ENCODE assay signal across 26 cellular contexts in genomic region chr16:477758-478157, GRCh38. TPM values are rescaled to one million over a fixed set of nuclear protein-coding genes. Genes with fewer than 3 reads are reported as not detected.
DNase-seq lines count a peak whose midpoint lies in the region; ATAC-seq, FAIRE-seq and TF ChIP-seq lines count a peak whose summit lies in the region.
"Had no signal": no experiment of that assay in that cellular context is flagged by ENCODE, and none has a peak within 500 bp of the region (broad histone marks: within the 10 kb centered on the region; RNA-seq: fewer than 3 reads in every experiment).

No MANE protein-coding gene starts in this region.

- in situ Hi-C loops in K562 (cut with MboI), result no loop called here

- no peak for FAIRE-seq in K562 (lab: Jason Lieb, UNC)
- FAIRE-seq: A549 had no signal

- TF ChIP-seq RAD21 in K562 (CRISPR knock-in tag; conservative IDR thresholded peaks at IDR 0.05 in 1 of 2, IDR thresholded peaks at IDR 0.05 in 1 of 2), result no peak

- H3K27me3 ChIP-seq in left ventricle myocardium inferior (ENCODE audit: low read depth) (no peaks in the 10 kb centered on the region), right cardiac atrium (ENCODE audit: control insufficient read depth, insufficient read depth) (no peaks in the 10 kb centered on the region), K562 (ENCODE audit: control insufficient read depth in 2 of 2, insufficient read depth in 2 of 2, low read length in 2 of 2) (no peaks in the 10 kb centered on the region), upper lobe of right lung (no peaks in the 10 kb centered on the region)
- H3K27me3 ChIP-seq: uterus had no signal

- BruUV-seq in K562 (replicated peaks; lab: Mats Ljungman, UMichigan), result no TSS peak

- no peak for TF ChIP-seq EP300 in K562 (IDR thresholded peaks at IDR 0.05; ENCODE audit: low read length)

- H3K36me3 ChIP-seq in left ventricle myocardium inferior (peaks cover 9% of the 10 kb centered on the region), K562 (ENCODE audit: control insufficient read depth, insufficient read depth, low read length) (no peaks in the 10 kb centered on the region; the same call in 2 of the 3 replicates), upper lobe of right lung (peaks cover 5% of the 10 kb centered on the region)
- H3K36me3 ChIP-seq: uterus had no signal

- no peak overlapping the region for H3K4me3 Mint-ChIP-seq in activated naive CD8-positive, alpha-beta T cell treated with anti-CD3 and anti-CD28 coated beads, Interleukin-2, amount 50 U/mL, for 24 hours
- H3K4me3 Mint-ChIP-seq: activated CD8-positive, alpha-beta T cell treated with anti-CD3 and anti-CD28 coated beads, Interleukin-2, amount 10 ng/mL, durations not matched to agents 7 days and 5 days; activated naive CD8-positive, alpha-beta T cell treated with anti-CD3 and anti-CD28 coated beads, Interleukin-2, amount 10 ng/mL, durations not matched to agents 7 days and 5 days; CD4-positive, CD25-positive, alpha-beta regulatory T cell; memory B cell; nephron progenitor cell; stimulated activated naive CD8-positive, alpha-beta T cell treated with anti-CD3 and anti-CD28 coated beads, Interleukin-15, amount 100 ng/mL, for 72 hours had no signal

- no peaks in the 10 kb centered on the region for H3K9me1 ChIP-seq in K562 (ENCODE audit: control insufficient read depth, insufficient read depth, low read length)

- WGBS in right cardiac atrium, result 82% methylated on average over 11 of the region's 11 CpGs
- 59% methylated on average over 11 of the region's 11 CpGs for WGBS in K562 (ENCODE audit: insufficient coverage, low coverage, missing lambda C conversion rate)

- no peak overlapping the region; a peak in 1 of 4 replicates for H3K9ac ChIP-seq in K562 (ENCODE audit: insufficient read depth in 1 of 2, low read depth in 2 of 2, low read length in 2 of 2)

- H3K27me3 Mint-ChIP-seq in activated naive CD8-positive, alpha-beta T cell treated with anti-CD3 and anti-CD28 coated beads, Interleukin-2, amount 50 U/mL, for 24 hours, result no peaks in the 10 kb centered on the region
- H3K27me3 Mint-ChIP-seq: activated naive CD8-positive, alpha-beta T cell treated with anti-CD3 and anti-CD28 coated beads, Interleukin-2, amount 10 ng/mL, durations not matched to agents 7 days and 5 days; CD4-positive, CD25-positive, alpha-beta regulatory T cell; memory B cell; stimulated activated naive CD8-positive, alpha-beta T cell treated with anti-CD3 and anti-CD28 coated beads, Interleukin-15, amount 100 ng/mL, for 72 hours had no signal

- H3K36me3 Mint-ChIP-seq in activated naive CD8-positive, alpha-beta T cell treated with anti-CD3 and anti-CD28 coated beads, Interleukin-2, amount 50 U/mL, for 24 hours (ENCODE audit: low read depth), result peaks cover 3% of the 10 kb centered on the region
- H3K36me3 Mint-ChIP-seq: activated naive CD8-positive, alpha-beta T cell treated with anti-CD3 and anti-CD28 coated beads, Interleukin-2, amount 10 ng/mL, durations not matched to agents 7 days and 5 days had no signal

- no peaks in the 10 kb centered on the region for H4K20me1 ChIP-seq in K562 (replicated peaks; ENCODE audit: control insufficient read depth, insufficient read depth, low read length)

- H3K4me3 ChIP-seq in left ventricle myocardium inferior, result peak overlapping the region; percentile 19
- H3K4me3 ChIP-seq in right cardiac atrium (ENCODE audit: low read length), result no peak overlapping the region
- H3K4me3 ChIP-seq in K562, result no peak overlapping the region
- no peak overlapping the region for H3K4me3 ChIP-seq in upper lobe of right lung
- H3K4me3 ChIP-seq: A549, uterus had no signal

- ATAC-seq in right cardiac atrium, result no peak
- ATAC-seq in K562, result no peak
- no peak for ATAC-seq in upper lobe of right lung
- ATAC-seq in HG02571 (IDR thresholded peaks at IDR 0.05; ENCODE audit: unreplicated experiment), result no peak
- no peak for ATAC-seq in activated naive CD8-positive, alpha-beta T cell treated with anti-CD3 and anti-CD28 coated beads, Interleukin-2, amount 50 U/mL, for 24 hours
- ATAC-seq: activated CD8-positive, alpha-beta T cell treated with anti-CD3 and anti-CD28 coated beads, Interleukin-2, amount 10 ng/mL, durations not matched to agents 7 days and 5 days; stimulated activated naive CD8-positive, alpha-beta T cell treated with anti-CD3 and anti-CD28 coated beads, Interleukin-15, amount 100 ng/mL, for 72 hours had no signal

- no peaks in the 10 kb centered on the region for H3K9me3 ChIP-seq in left ventricle myocardium inferior (replicated peaks)
- no peaks in the 10 kb centered on the region for H3K9me3 ChIP-seq in right cardiac atrium (ENCODE audit: control insufficient read depth, low read length)
- no peaks in the 10 kb centered on the region for H3K9me3 ChIP-seq in K562 (replicated peaks; ENCODE audit: control insufficient read depth, insufficient read depth, low read depth, low read length)
- H3K9me3 ChIP-seq in upper lobe of right lung, result no peaks in the 10 kb centered on the region
- H3K9me3 ChIP-seq: A549, uterus had no signal

- TF ChIP-seq POLR2A in K562 (conservative IDR thresholded peaks at IDR 0.05), result no peak

- H3K4me2 ChIP-seq in K562 (ENCODE audit: insufficient read depth, low read length), result no peak overlapping the region
- H3K4me2 ChIP-seq: A549 had no signal

- CTCF ChIA-PET in K562 (lab: Yijun Ruan, JAX; ENCODE audit: low intra/inter-chr PET ratio), result no interaction called here

- no peak for DNase-seq in left ventricle myocardium inferior
- DNase-seq in right cardiac atrium, result no peak
- DNase-seq in K562 (ENCODE audit: extremely low read depth in 1 of 4, low spot score in 3 of 4), result no peak
- DNase-seq in kidney tubule cell (ENCODE audit: low spot score), result peak; percentile 93
- DNase-seq in upper lobe of right lung, result no peak
- DNase-seq in hepatic stellate cell (ENCODE audit: low spot score), result no peak
- DNase-seq in activated naive CD8-positive, alpha-beta T cell treated with anti-CD3 and anti-CD28 coated beads, Interleukin-2, amount 50 U/mL, for 24 hours, result no peak
- DNase-seq: activated CD8-positive, alpha-beta T cell treated with anti-CD3 and anti-CD28 coated beads, Interleukin-2, amount 10 ng/mL, durations not matched to agents 7 days and 5 days; activated naive CD8-positive, alpha-beta T cell treated with anti-CD3 and anti-CD28 coated beads, Interleukin-2, amount 10 ng/mL, durations not matched to agents 7 days and 5 days; activated T-cell treated with anti-CD3 and anti-CD28 coated beads, Interleukin-2, amount 50 U/mL, for 48 hours; caudate nucleus; CD4-positive, CD25-positive, alpha-beta regulatory T cell; DMS79 treated with DMSO at 0.1 percent for 48 hours; effector memory CD4-positive, alpha-beta T cell; MM.1S; NCI-H187; NCI-H446; nephron progenitor cell; SHP77; stimulated activated naive CD8-positive, alpha-beta T cell treated with anti-CD3 and anti-CD28 coated beads, Interleukin-15, amount 100 ng/mL, for 72 hours; T-helper 1 cell; uterus; WERI-Rb-1 had no signal

- POLR2A ChIA-PET in K562 (lab: Yijun Ruan, JAX), result interaction anchor here (0.5 kb wide), 1 partner anchor 88 kb away, joined by 4 read pairs; no protein-coding TSS in a partner anchor

- H3K27ac Mint-ChIP-seq in activated naive CD8-positive, alpha-beta T cell treated with anti-CD3 and anti-CD28 coated beads, Interleukin-2, amount 50 U/mL, for 24 hours, result no peak overlapping the region
- H3K27ac Mint-ChIP-seq: activated CD8-positive, alpha-beta T cell treated with anti-CD3 and anti-CD28 coated beads, Interleukin-2, amount 10 ng/mL, durations not matched to agents 7 days and 5 days; activated naive CD8-positive, alpha-beta T cell treated with anti-CD3 and anti-CD28 coated beads, Interleukin-2, amount 10 ng/mL, durations not matched to agents 7 days and 5 days; CD4-positive, CD25-positive, alpha-beta regulatory T cell; memory B cell had no signal

- no peaks in the 10 kb centered on the region for H3K4me1 Mint-ChIP-seq in activated naive CD8-positive, alpha-beta T cell treated with anti-CD3 and anti-CD28 coated beads, Interleukin-2, amount 50 U/mL, for 24 hours
- H3K4me1 Mint-ChIP-seq: activated naive CD8-positive, alpha-beta T cell treated with anti-CD3 and anti-CD28 coated beads, Interleukin-2, amount 10 ng/mL, durations not matched to agents 7 days and 5 days; CD4-positive, CD25-positive, alpha-beta regulatory T cell; memory B cell; stimulated activated naive CD8-positive, alpha-beta T cell treated with anti-CD3 and anti-CD28 coated beads, Interleukin-15, amount 100 ng/mL, for 72 hours had no signal

- no peaks in the 10 kb centered on the region for H3K9me3 Mint-ChIP-seq in activated naive CD8-positive, alpha-beta T cell treated with anti-CD3 and anti-CD28 coated beads, Interleukin-2, amount 50 U/mL, for 24 hours
- H3K9me3 Mint-ChIP-seq: activated naive CD8-positive, alpha-beta T cell treated with anti-CD3 and anti-CD28 coated beads, Interleukin-2, amount 10 ng/mL, durations not matched to agents 7 days and 5 days; CD4-positive, CD25-positive, alpha-beta regulatory T cell; memory B cell; nephron progenitor cell; stimulated activated naive CD8-positive, alpha-beta T cell treated with anti-CD3 and anti-CD28 coated beads, Interleukin-15, amount 100 ng/mL, for 72 hours had no signal

- peak overlapping the region; percentile 78 for H3K27ac ChIP-seq in left ventricle myocardium inferior (replicated peaks)
- H3K27ac ChIP-seq in right cardiac atrium (ENCODE audit: low read length), result no peak overlapping the region
- no peak overlapping the region for H3K27ac ChIP-seq in K562 (ENCODE audit: extremely low read depth, low read depth, low read length)
- H3K27ac ChIP-seq in upper lobe of right lung, result peak overlapping the region; percentile 1
- H3K27ac ChIP-seq: uterus, WERI-Rb-1 had no signal

- intact Hi-C loops in left ventricle myocardium inferior (cut with micrococcal nuclease), result no loop called here
- intact Hi-C loops in right cardiac atrium (cut with DNase I), result no loop called here
- intact Hi-C loops in K562 (cut with micrococcal nuclease), result no loop called here
- intact Hi-C loops in upper lobe of right lung (cut with DNase I), result no loop called here

- H3K79me2 ChIP-seq in K562 (ENCODE audit: control insufficient read depth, insufficient read depth, low read length), result no peaks in the 10 kb centered on the region

- H3K4me1 ChIP-seq in left ventricle myocardium inferior (peaks cover 23% of the 10 kb centered on the region), right cardiac atrium (ENCODE audit: control insufficient read depth, insufficient read depth, low read length) (no peaks in the 10 kb centered on the region), K562 (replicated peaks in 1 of 2; ENCODE audit: control insufficient read depth in 2 of 2, insufficient read depth in 2 of 2, low read length in 2 of 2) (peaks cover 2 to 17% of the 10 kb centered on the region in 2 experiments; a peak in 3 of 5 replicates), upper lobe of right lung (no peaks in the 10 kb centered on the region)
- H3K4me1 ChIP-seq: A549, uterus had no signal

- H2AFZ ChIP-seq in K562 (ENCODE audit: low read depth, low read length), result no peak overlapping the region

- no peak for TF ChIP-seq CTCF in left ventricle myocardium inferior (IDR thresholded peaks at IDR 0.05; ENCODE audit: borderline replicate concordance)
- TF ChIP-seq CTCF in K562 (IDR thresholded peaks at IDR 0.05 in 2 of 3, conservative IDR thresholded peaks at IDR 0.05 in 1 of 3; ENCODE audit: insufficient read depth in 2 of 3, low read depth in 1 of 3, low read length in 3 of 3), result no peak
- no peak for TF ChIP-seq CTCF in upper lobe of right lung (IDR thresholded peaks at IDR 0.05)

RNA-seq across cellular contexts. Expression of gene CAPN15, which starts 49.8 kb away (rescaled TPM):
- total RNA-seq in left ventricle myocardium inferior, result 17.4 TPM
- total RNA-seq in right cardiac atrium, result 10 to 100 TPM; 15.4 to 22.1 (median 19.6) TPM
- 16.9 TPM for polyA plus RNA-seq in right cardiac atrium
- total RNA-seq in K562 (2011; cell fraction: chromatin; rRNA removed; ENCODE audit: low replicate concordance), result 95.0 and 335 TPM in 2 replicates
- 221 and 227 TPM in 2 replicates for total RNA-seq in K562 (2011; cell fraction: nucleolus; rRNA removed)
- total RNA-seq in K562 (2011; cell fraction: nucleoplasm; rRNA removed), result 99.2 and 108 TPM in 2 replicates
- 63.2 and 81.8 TPM in 2 replicates for total RNA-seq in K562 (2014; rRNA removed)
- 4.2 and 4.3 TPM in 2 replicates for total RNA-seq in K562 (2014; rRNA removed; fragmentation: Illumina TruSeq; extraction: Trizol)
- total RNA-seq in K562 (2015; rRNA removed; fragmentation: Illumina TruSeq; extraction: Trizol), result 26.1 and 28.1 TPM in 2 replicates
- 105 and 111 TPM in 2 replicates for total RNA-seq in K562 (2021)
- polyA plus RNA-seq in K562 (2011; rRNA removed), result 14.2 and 20.5 TPM in 2 replicates
- polyA plus RNA-seq in K562 (2011; cell fraction: cytosol; rRNA removed), result 20.0 and 89.6 TPM in 2 replicates
- polyA plus RNA-seq in K562 (2011; cell fraction: nucleus; rRNA removed), result 120 and 194 TPM in 2 replicates
- polyA plus RNA-seq in K562 (2012), result 43.4 and 45.5 TPM in 2 replicates
- 4.9 and 23.2 TPM in 2 replicates for polyA plus RNA-seq in K562 (2014; fragmentation: Illumina TruSeq; extraction: Trizol)
- polyA plus RNA-seq in K562 (2014; fragmentation: Nextera tagmentation; extraction: Ambion mirVana), result under 1 TPM; 0.62 to 0.77 TPM
- polyA plus RNA-seq in K562 (2014; rRNA removed), result 50.2 and 52.3 TPM in 2 replicates
- 5.4 and 12.8 TPM in 2 replicates for polyA minus RNA-seq in K562 (2011; rRNA and poly(A)+ RNA removed)
- polyA minus RNA-seq in K562 (2011; cell fraction: cytosol; rRNA and poly(A)+ RNA removed), result 69.7 and 71.5 TPM in 2 replicates
- 29.7 and 35.1 TPM in 2 replicates for polyA minus RNA-seq in K562 (2011; cell fraction: nucleus; rRNA and poly(A)+ RNA removed)
- total RNA-seq in upper lobe of right lung, result 45.2 TPM

RNA-seq across cellular contexts. Expression of gene RAB11FIP3, which starts 52.3 kb away (rescaled TPM):
- total RNA-seq in left ventricle myocardium inferior, result 27.4 TPM
- total RNA-seq in right cardiac atrium, result 10 to 100 TPM; 32.2 to 44.6 (median 38.4) TPM
- polyA plus RNA-seq in right cardiac atrium, result 25.1 TPM
- total RNA-seq in K562 (2011; cell fraction: chromatin; rRNA removed; ENCODE audit: low replicate concordance), result 31.6 and 47.9 TPM in 2 replicates
- 20.2 and 23.6 TPM in 2 replicates for total RNA-seq in K562 (2011; cell fraction: nucleolus; rRNA removed)
- 13.9 and 17.7 TPM in 2 replicates for total RNA-seq in K562 (2011; cell fraction: nucleoplasm; rRNA removed)
- total RNA-seq in K562 (2014; rRNA removed), result 6.5 and 7.2 TPM in 2 replicates
- 2.6 and 4.3 TPM in 2 replicates for total RNA-seq in K562 (2014; rRNA removed; fragmentation: Illumina TruSeq; extraction: Trizol)
- 5.3 and 5.9 TPM in 2 replicates for total RNA-seq in K562 (2015; rRNA removed; fragmentation: Illumina TruSeq; extraction: Trizol)
- total RNA-seq in K562 (2021), result 10.5 and 13.1 TPM in 2 replicates
- 2.7 and 3.1 TPM in 2 replicates for polyA plus RNA-seq in K562 (2011; rRNA removed)
- polyA plus RNA-seq in K562 (2011; cell fraction: cytosol; rRNA removed), result 2.2 and 3.4 TPM in 2 replicates
- 8.8 and 12.6 TPM in 2 replicates for polyA plus RNA-seq in K562 (2011; cell fraction: nucleus; rRNA removed)
- polyA plus RNA-seq in K562 (2012), result 8.4 and 12.7 TPM in 2 replicates
- 4.3 and 7.0 TPM in 2 replicates for polyA plus RNA-seq in K562 (2014; fragmentation: Illumina TruSeq; extraction: Trizol)
- under 1 TPM; 0.46 TPM for polyA plus RNA-seq in K562 (2014; fragmentation: Nextera tagmentation; extraction: Ambion mirVana)
- 5.2 and 10.7 TPM in 2 replicates for polyA plus RNA-seq in K562 (2014; rRNA removed)
- polyA minus RNA-seq in K562 (2011; rRNA and poly(A)+ RNA removed), result 1.9 and 2.8 TPM in 2 replicates
- polyA minus RNA-seq in K562 (2011; cell fraction: cytosol; rRNA and poly(A)+ RNA removed), result 4.1 and 5.0 TPM in 2 replicates
- 3.8 and 4.4 TPM in 2 replicates for polyA minus RNA-seq in K562 (2011; cell fraction: nucleus; rRNA and poly(A)+ RNA removed)
- 44.1 TPM for total RNA-seq in upper lobe of right lung

Comparison
In these comparisons a context has a peak if more than half of its experiments do, and no peak if none do; other contexts are left out.
1. H3K27ac ChIP-seq: peak in left ventricle myocardium inferior (single experiment) and upper lobe of right lung (single experiment); none in right cardiac atrium (single experiment) and K562 (single experiment).